In the genomic region with DNA sequence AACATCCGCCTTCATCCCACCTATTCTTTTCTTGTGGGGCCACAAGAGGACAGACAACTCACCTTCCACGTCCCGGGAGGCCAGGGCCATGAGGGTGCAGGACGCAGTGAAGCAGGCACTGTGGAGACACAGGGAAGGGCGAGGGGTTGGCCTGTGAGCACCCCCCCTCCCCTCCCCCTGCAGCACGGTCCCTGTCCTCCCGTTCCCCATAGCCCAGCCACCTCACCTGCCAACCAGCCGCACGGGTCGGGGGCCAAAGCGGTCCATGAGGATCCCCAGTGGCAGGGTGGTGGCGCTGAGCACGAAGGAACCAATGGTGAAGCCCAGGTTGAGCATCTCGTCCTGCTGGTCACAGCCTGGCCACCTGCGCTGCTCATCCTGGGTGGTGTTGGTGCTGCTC, we compare ENCODE assay signal across 29 cellular contexts. TPM values are rescaled to one million over a fixed set of nuclear protein-coding genes. Genes with fewer than 3 reads are reported as not detected.
DNase-seq lines count a peak whose midpoint lies in the region; ATAC-seq and TF ChIP-seq lines count a peak whose summit lies in the region.
"Had no signal": no experiment of that assay in that cellular context is flagged by ENCODE, and none has a peak within 500 bp of the region (broad histone marks: within the 10 kb centered on the region; RNA-seq: fewer than 3 reads in every experiment).

No MANE protein-coding gene starts in this region.

- H3K4me1 Mint-ChIP-seq in progenitor cell of endocrine pancreas (ENCODE audit: low read depth), result peaks cover 65% of the 10 kb centered on the region
- no peaks in the 10 kb centered on the region for H3K4me1 Mint-ChIP-seq in activated CD4-positive, alpha-beta T cell treated with anti-CD3 and anti-CD28 coated beads for 36 hours

- no peaks in the 10 kb centered on the region for H3K27me3 Mint-ChIP-seq in progenitor cell of endocrine pancreas
- H3K27me3 Mint-ChIP-seq in activated CD4-positive, alpha-beta T cell treated with anti-CD3 and anti-CD28 coated beads for 36 hours, result no peaks in the 10 kb centered on the region
- H3K27me3 Mint-ChIP-seq: B cell; naive thymus-derived CD4-positive, alpha-beta T cell had no signal

- POLR2A ChIA-PET in activated CD4-positive, alpha-beta T cell treated with anti-CD3 and anti-CD28 coated beads for 36 hours (lab: Charles Lee), result no interaction called here

- peak overlapping the region; percentile 92 for H3K27ac Mint-ChIP-seq in progenitor cell of endocrine pancreas
- H3K27ac Mint-ChIP-seq in activated CD4-positive, alpha-beta T cell treated with anti-CD3 and anti-CD28 coated beads for 36 hours, result no peak overlapping the region
- H3K27ac Mint-ChIP-seq: B cell had no signal

- no peak overlapping the region for H3K4me3 Mint-ChIP-seq in progenitor cell of endocrine pancreas (ENCODE audit: low read depth)
- no peak overlapping the region for H3K4me3 Mint-ChIP-seq in activated CD4-positive, alpha-beta T cell treated with anti-CD3 and anti-CD28 coated beads for 36 hours
- H3K4me3 Mint-ChIP-seq: B cell had no signal

- no peaks in the 10 kb centered on the region for H3K9me3 ChIP-seq in right atrium auricular region
- H3K9me3 ChIP-seq in esophagus squamous epithelium, result no peaks in the 10 kb centered on the region
- H3K9me3 ChIP-seq in vagina, result no peaks in the 10 kb centered on the region
- H3K9me3 ChIP-seq: A549, breast epithelium, colonic mucosa, upper lobe of right lung had no signal

- H3K4me3 ChIP-seq in right atrium auricular region (no peak overlapping the region), esophagus squamous epithelium (no peak overlapping the region), vagina (no peak overlapping the region)
- H3K4me3 ChIP-seq: A549, breast epithelium, colonic mucosa, upper lobe of right lung had no signal

- no peak for TF ChIP-seq POLR2A in esophagus squamous epithelium (IDR thresholded peaks at IDR 0.05)
- TF ChIP-seq POLR2A in vagina (IDR thresholded peaks at IDR 0.05), result no peak

- H3K27ac ChIP-seq in right atrium auricular region (peak overlapping the region; percentile 83 to 93), esophagus squamous epithelium (peak overlapping the region in 3 of 4 donors; percentile 78 to 87 (median 82)), vagina (peak overlapping the region; percentile 85)
- H3K27ac ChIP-seq: A549, colonic mucosa had no signal

- no peak for ATAC-seq in GM18861 (IDR thresholded peaks at IDR 0.05; ENCODE audit: unreplicated experiment)
- ATAC-seq in activated CD4-positive, alpha-beta T cell treated with anti-CD3 and anti-CD28 coated beads for 36 hours, result no peak
- ATAC-seq: A549; naive thymus-derived CD4-positive, alpha-beta T cell; sciatic nerve; upper lobe of right lung had no signal

- TF ChIP-seq CTCF in right atrium auricular region (IDR thresholded peaks at IDR 0.05), result no peak
- no peak for TF ChIP-seq CTCF in esophagus squamous epithelium (IDR thresholded peaks at IDR 0.05)
- no peak for TF ChIP-seq CTCF in progenitor cell of endocrine pancreas (IDR thresholded peaks at IDR 0.05; ENCODE audit: unreplicated experiment)
- TF ChIP-seq CTCF in vagina (IDR thresholded peaks at IDR 0.05), result no peak

- no peaks in the 10 kb centered on the region for H3K9me3 Mint-ChIP-seq in progenitor cell of endocrine pancreas (ENCODE audit: low read depth)
- no peaks in the 10 kb centered on the region for H3K9me3 Mint-ChIP-seq in activated CD4-positive, alpha-beta T cell treated with anti-CD3 and anti-CD28 coated beads for 36 hours (ENCODE audit: low read depth)
- H3K9me3 Mint-ChIP-seq: naive thymus-derived CD4-positive, alpha-beta T cell had no signal

- H3K27me3 ChIP-seq in right atrium auricular region (no peaks in the 10 kb centered on the region), esophagus squamous epithelium (no peaks in the 10 kb centered on the region), vagina (no peaks in the 10 kb centered on the region)
- H3K27me3 ChIP-seq: breast epithelium, colonic mucosa, upper lobe of right lung had no signal

- 90 to 93% methylated on average over 2 to 11 of the region's 15 CpGs for WGBS in esophagus squamous epithelium, 2 donors

- intact Hi-C loops in cardiac septum (cut with DNase I), result no loop called here
- intact Hi-C loops in esophagus squamous epithelium (cut with DNase I), result no loop called here
- intact Hi-C loops in vagina (cut with DNase I), result no loop called here
- intact Hi-C loops in activated CD4-positive, alpha-beta T cell treated with anti-CD3 and anti-CD28 coated beads for 36 hours (cut with DNase I, micrococcal nuclease), result no loop called here

- no peak for DNase-seq in right atrium auricular region (ENCODE audit: low spot score)
- DNase-seq in cardiac septum (ENCODE audit: low spot score), result no peak
- DNase-seq in esophagus squamous epithelium (lab: John Stamatoyannopoulos, UW), result no peak
- no peak for DNase-seq in progenitor cell of endocrine pancreas (ENCODE audit: low spot score, unreplicated experiment)
- no peak for DNase-seq in vagina (ENCODE audit: extremely low spot score in 2 of 2)
- DNase-seq in NCI-H1436 (lab: John Stamatoyannopoulos, UW), result no peak
- no peak for DNase-seq in activated CD4-positive, alpha-beta T cell treated with anti-CD3 and anti-CD28 coated beads for 36 hours
- DNase-seq: activated CD4-positive, alpha-beta T cell treated with anti-CD3 and anti-CD28 coated beads for 1 hour; activated CD8-positive, alpha-beta memory T cell treated with anti-CD3 and anti-CD28 coated beads for 24 hours; activated T-cell treated with anti-CD3 and anti-CD28 coated beads, Interleukin-2, amount 50 U/mL, for 1 hour; colonic mucosa; COR-L47; DND-41; naive thymus-derived CD4-positive, alpha-beta T cell; NCI-H187; NCI-H69; stimulated activated CD4-positive, alpha-beta T cell treated with anti-CD3 and anti-CD28 coated beads, Interleukin-15, amount 100 ng/mL, for 24 hours; T-helper 1 cell; upper lobe of right lung had no signal

- H3K4me1 ChIP-seq in right atrium auricular region, result peaks cover 0 to 39% of the 10 kb centered on the region in 2 donors
- peaks cover 0 to 41% (median 17%) of the 10 kb centered on the region in 3 donors for H3K4me1 ChIP-seq in esophagus squamous epithelium
- H3K4me1 ChIP-seq in vagina, result peaks cover 25% of the 10 kb centered on the region
- H3K4me1 ChIP-seq: breast epithelium had no signal

- H3K36me3 ChIP-seq in right atrium auricular region (peaks cover 3% of the 10 kb centered on the region), esophagus squamous epithelium (peaks cover 0 to 8% (median 0%) of the 10 kb centered on the region in 3 donors), vagina (peaks cover 0 to under 1% of the 10 kb centered on the region in 2 donors)
- H3K36me3 ChIP-seq: breast epithelium, colonic mucosa, upper lobe of right lung had no signal

- CTCF ChIA-PET in activated CD4-positive, alpha-beta T cell treated with anti-CD3 and anti-CD28 coated beads for 36 hours (lab: Charles Lee), result interaction anchor here (1.0 to 2.6 kb wide), 4 partner anchors 7 to 26 kb away, joined by 4 to 19 read pairs (median 12); no protein-coding TSS in a partner anchor

- peaks cover 7% of the 10 kb centered on the region for H3K36me3 Mint-ChIP-seq in progenitor cell of endocrine pancreas (ENCODE audit: insufficient read depth)
- H3K36me3 Mint-ChIP-seq in activated CD4-positive, alpha-beta T cell treated with anti-CD3 and anti-CD28 coated beads for 36 hours (ENCODE audit: low read depth), result peaks cover 26% of the 10 kb centered on the region

RNA-seq across cellular contexts. Expression of gene SLC43A1, which starts 14.6 kb away (rescaled TPM):
- total RNA-seq in right atrium auricular region (10 to 100 TPM in 1 of 2 donors, 1 to 10 TPM in 1; 5.0 to 10.4 TPM), cardiac septum (2.0 TPM), esophagus squamous epithelium (10 to 100 TPM in 1 of 4 donors, 1 to 10 TPM in 3; 1.8 to 11.4 (median 4.1) TPM), progenitor cell of endocrine pancreas (46.9 and 48.5 TPM in 2 replicates), vagina (22.6 TPM)
- total RNA-seq in activated CD4-positive, alpha-beta T cell treated with anti-CD3 and anti-CD28 coated beads for 36 hours, result 10 to 100 TPM; 27.6 to 28.7 TPM

RNA-seq across cellular contexts. Expression of gene TIMM10, which starts 29.6 kb away (rescaled TPM):
- total RNA-seq in right atrium auricular region (10 to 100 TPM; 27.3 to 63.4 TPM), cardiac septum (71.6 TPM), esophagus squamous epithelium (10 to 100 TPM; 33.0 to 47.3 (median 38.7) TPM), progenitor cell of endocrine pancreas (63.4 and 63.5 TPM in 2 replicates), vagina (45.2 TPM)
- 100 to 1,000 TPM; 124 to 158 TPM for total RNA-seq in activated CD4-positive, alpha-beta T cell treated with anti-CD3 and anti-CD28 coated beads for 36 hours

RNA-seq across cellular contexts. Expression of gene SMTNL1, which starts 36.5 kb away (rescaled TPM):
- total RNA-seq in right atrium auricular region, result not detected
- not detected for total RNA-seq in cardiac septum
- total RNA-seq in esophagus squamous epithelium, result not detected
- total RNA-seq in progenitor cell of endocrine pancreas, result not detected in 2 replicates
- total RNA-seq in vagina, result not detected
- not detected for total RNA-seq in activated CD4-positive, alpha-beta T cell treated with anti-CD3 and anti-CD28 coated beads for 36 hours
- total RNA-seq: B cell; breast epithelium; colonic mucosa; kidney epithelial cell; LHCN-M2; mesenteric fat pad; naive thymus-derived CD4-positive, alpha-beta T cell; omental fat pad; sciatic nerve; SK-MEL-5; upper lobe of right lung had no signal

RNA-seq across cellular contexts. Expression of gene RTN4RL2, which starts 40.6 kb away (rescaled TPM):
- total RNA-seq in right atrium auricular region (1 to 10 TPM in 1 of 2 donors, under 1 TPM in 1; 0.94 to 1.3 TPM), cardiac septum (0.73 TPM), esophagus squamous epithelium (1 to 10 TPM in 2 of 4 donors, under 1 TPM in 2; 0.66 to 1.1 (median 0.90) TPM), progenitor cell of endocrine pancreas (1.9 and 2.1 TPM in 2 replicates), vagina (2.0 TPM)
- under 1 TPM; 0.33 to 0.39 TPM for total RNA-seq in activated CD4-positive, alpha-beta T cell treated with anti-CD3 and anti-CD28 coated beads for 36 hours
